7 cellular contexts compared by ENCODE assay signal in genomic region chr11:134344497-134345236, GRCh38. TPM values are rescaled to one million over a fixed set of nuclear protein-coding genes. Genes with fewer than 3 reads are reported as not detected.
DNase-seq lines count a peak whose midpoint lies in the region; ATAC-seq and TF ChIP-seq lines count a peak whose summit lies in the region.
"Not testable (repeated sequence)": the region's sequence is repeated elsewhere in the genome, so short reads cannot be mapped to it uniquely, and the experiment has no call there.

No MANE protein-coding gene starts in this region.

- not testable (repeated sequence) for TF ChIP-seq CTCF in GM13976 (IDR thresholded peaks at IDR 0.05; ENCODE audit: borderline replicate concordance, control extremely low read depth, extremely low read depth, insufficient read depth, missing control alignments); right atrium auricular region (IDR thresholded peaks at IDR 0.05); lower lobe of right lung (IDR thresholded peaks at IDR 0.05); upper lobe of right lung (IDR thresholded peaks at IDR 0.05)

- intact Hi-C loops in lower lobe of right lung (cut with DNase I); upper lobe of right lung (cut with DNase I): not testable (repeated sequence)

- not testable (repeated sequence) for H3K4me1 ChIP-seq in right atrium auricular region, lower lobe of right lung, upper lobe of right lung

- peak; percentile 17 for ATAC-seq in activated naive CD8-positive, alpha-beta T cell treated with anti-CD3 and anti-CD28 coated beads, Interleukin-2, amount 50 U/mL, for 24 hours
- ATAC-seq in esophagus mucosa (peak; percentile 12), lower lobe of right lung (peak; percentile 37 to 38), upper lobe of right lung (peak; percentile 28)
- peak; percentile 18 for ATAC-seq in stimulated activated memory B cell treated with anti-CD40 and anti-IgM and Interleukin-4, amounts not matched to agents 10 μg/mL and 1 μg/mL and 100 μg/mL, for 72 hours

- H3K27me3 Mint-ChIP-seq in activated naive CD8-positive, alpha-beta T cell treated with anti-CD3 and anti-CD28 coated beads, Interleukin-2, amount 50 U/mL, for 24 hours: not testable (repeated sequence)
- peaks cover 10% of the 10 kb centered on the region for H3K27me3 Mint-ChIP-seq in stimulated activated memory B cell treated with anti-CD40 and anti-IgM and Interleukin-4, amounts not matched to agents 10 μg/mL and 1 μg/mL and 100 μg/mL, for 72 hours

- not testable (repeated sequence) for H3K27ac Mint-ChIP-seq in activated naive CD8-positive, alpha-beta T cell treated with anti-CD3 and anti-CD28 coated beads, Interleukin-2, amount 50 U/mL, for 24 hours; stimulated activated memory B cell treated with anti-CD40 and anti-IgM and Interleukin-4, amounts not matched to agents 10 μg/mL and 1 μg/mL and 100 μg/mL, for 72 hours

- H3K36me3 Mint-ChIP-seq in activated naive CD8-positive, alpha-beta T cell treated with anti-CD3 and anti-CD28 coated beads, Interleukin-2, amount 50 U/mL, for 24 hours (ENCODE audit: low read depth); stimulated activated memory B cell treated with anti-CD40 and anti-IgM and Interleukin-4, amounts not matched to agents 10 μg/mL and 1 μg/mL and 100 μg/mL, for 72 hours: not testable (repeated sequence)

- peak; percentile 13 for DNase-seq in GM13976 (ENCODE audit: low spot score)
- not testable (repeated sequence) for DNase-seq in activated naive CD8-positive, alpha-beta T cell treated with anti-CD3 and anti-CD28 coated beads, Interleukin-2, amount 50 U/mL, for 24 hours; lower lobe of right lung; upper lobe of right lung
- DNase-seq in right atrium auricular region (ENCODE audit: low spot score): peak; percentile 16

- not testable (repeated sequence) for H3K27me3 ChIP-seq in right atrium auricular region; lower lobe of right lung (ENCODE audit: low read depth); upper lobe of right lung

- H3K4me3 Mint-ChIP-seq in activated naive CD8-positive, alpha-beta T cell treated with anti-CD3 and anti-CD28 coated beads, Interleukin-2, amount 50 U/mL, for 24 hours; stimulated activated memory B cell treated with anti-CD40 and anti-IgM and Interleukin-4, amounts not matched to agents 10 μg/mL and 1 μg/mL and 100 μg/mL, for 72 hours: not testable (repeated sequence)

- H3K36me3 ChIP-seq in right atrium auricular region, lower lobe of right lung, upper lobe of right lung: not testable (repeated sequence)

- not testable (repeated sequence) for H3K9me3 Mint-ChIP-seq in activated naive CD8-positive, alpha-beta T cell treated with anti-CD3 and anti-CD28 coated beads, Interleukin-2, amount 50 U/mL, for 24 hours; stimulated activated memory B cell treated with anti-CD40 and anti-IgM and Interleukin-4, amounts not matched to agents 10 μg/mL and 1 μg/mL and 100 μg/mL, for 72 hours

- in situ Hi-C loops in GM13976 (cut with MboI; ENCODE audit: low sequenced_read_pairs, unreplicated experiment): not testable (repeated sequence)

- H3K9me3 ChIP-seq in right atrium auricular region, lower lobe of right lung, upper lobe of right lung: not testable (repeated sequence)

- H3K4me1 Mint-ChIP-seq in activated naive CD8-positive, alpha-beta T cell treated with anti-CD3 and anti-CD28 coated beads, Interleukin-2, amount 50 U/mL, for 24 hours; stimulated activated memory B cell treated with anti-CD40 and anti-IgM and Interleukin-4, amounts not matched to agents 10 μg/mL and 1 μg/mL and 100 μg/mL, for 72 hours: not testable (repeated sequence)

- H3K27ac ChIP-seq in right atrium auricular region, lower lobe of right lung, upper lobe of right lung: not testable (repeated sequence)

- H3K4me3 ChIP-seq in right atrium auricular region, lower lobe of right lung, upper lobe of right lung: not testable (repeated sequence)

RNA-seq across cellular contexts. Expression of gene GLB1L2, which starts 12.9 kb away (rescaled TPM):
- total RNA-seq in esophagus mucosa: 2.2 TPM
- 1 to 10 TPM in 1 of 2 donors, under 1 TPM in 1; 0.22 to 2.4 TPM for total RNA-seq in right atrium auricular region
- total RNA-seq in lower lobe of right lung: 5.1 TPM
- total RNA-seq in upper lobe of right lung: 4.9 TPM
